25 cellular contexts compared by ENCODE assay signal in genomic region chr11:113350646-113351045, GRCh38. TPM values are rescaled to one million over a fixed set of nuclear protein-coding genes. Genes with fewer than 3 reads are reported as not detected.
DNase-seq lines count a peak whose midpoint lies in the region; TF ChIP-seq lines count a peak whose summit lies in the region.
"Had no signal": no experiment of that assay in that cellular context is flagged by ENCODE, and none has a peak within 500 bp of the region (broad histone marks: within the 10 kb centered on the region; RNA-seq: fewer than 3 reads in every experiment).

No MANE protein-coding gene starts in this region.

- peaks cover 3 to 29% (median 19%) of the 10 kb centered on the region in 5 experiments for H3K9me3 Mint-ChIP-seq in brain
- H3K9me3 Mint-ChIP-seq: neural progenitor cell had no signal

- no peaks in the 10 kb centered on the region for H3K27me3 Mint-ChIP-seq in brain
- H3K27me3 Mint-ChIP-seq: activated CD4-positive, alpha-beta memory T cell treated with anti-CD3 and anti-CD28 coated beads for 36 hours had no signal

- H3K4me1 Mint-ChIP-seq in brain, result peaks cover 25% of the 10 kb centered on the region
- H3K4me1 Mint-ChIP-seq: neural progenitor cell had no signal

- H3K36me3 Mint-ChIP-seq in brain, result peaks cover 43% of the 10 kb centered on the region

- DNase-seq in DMS53 (lab: John Stamatoyannopoulos, UW), result peak; percentile 31
- DNase-seq in DMS53 treated with DMSO at 0.1 percent for 48 hours (lab: John Stamatoyannopoulos, UW; ENCODE audit: unreplicated experiment), result no peak
- DNase-seq in NCI-H1092 treated with DMSO at 0.1 percent for 48 hours (lab: John Stamatoyannopoulos, UW), result peak; percentile 85
- peak; percentile 47 for DNase-seq in NCI-H446 treated with DMSO at 0.1 percent for 48 hours (lab: John Stamatoyannopoulos, UW)
- no peak for DNase-seq in NCI-H1436 treated with DMSO at 0.1 percent for 48 hours (lab: John Stamatoyannopoulos, UW)
- no peak for DNase-seq in stimulated activated CD8-positive, alpha-beta memory T cell treated with anti-CD3 and anti-CD28 coated beads, Interleukin-4, amount 100 ng/mL, for 48 hours
- no peak for DNase-seq in stimulated activated CD4-positive, alpha-beta T cell treated with anti-CD3 and anti-CD28 coated beads, Interleukin-4, amount 100 ng/mL, for 4 hours
- DNase-seq: activated CD4-positive, alpha-beta memory T cell treated with anti-CD3 and anti-CD28 coated beads for 36 hours; activated CD4-positive, CD25-positive, alpha-beta regulatory T cell treated with anti-CD3 and anti-CD28 coated beads, Interleukin-2, amount 50 U/mL, for 72 hours; activated naive CD4-positive, alpha-beta T cell treated with Interleukin-2 at 50 U/mL for 16 hours; activated T-cell treated with anti-CD3 and anti-CD28 coated beads, Interleukin-2, amount 50 U/mL, for 72 hours; body of pancreas; esophagus squamous epithelium; foreskin keratinocyte; H7; heart right ventricle; kidney; left ventricle myocardium superior; mesendoderm; NCI-H1048; pancreas; PC-9; stimulated activated naive CD4-positive, alpha-beta T cell had no signal

- H3K27ac Mint-ChIP-seq in brain, result peak overlapping the region in 4 of 5 experiments; percentile 37 to 83 (median 55)
- H3K27ac Mint-ChIP-seq: activated CD4-positive, alpha-beta memory T cell treated with anti-CD3 and anti-CD28 coated beads for 36 hours; activated T-cell treated with anti-CD3 and anti-CD28 coated beads, Interleukin-2, amount 50 U/mL, for 72 hours; neural progenitor cell had no signal

- no peak for TF ChIP-seq CTCF in brain (conservative IDR thresholded peaks at IDR 0.05)

- no peak overlapping the region for H3K4me3 Mint-ChIP-seq in brain
- H3K4me3 Mint-ChIP-seq: activated CD4-positive, alpha-beta memory T cell treated with anti-CD3 and anti-CD28 coated beads for 36 hours; activated T-cell treated with anti-CD3 and anti-CD28 coated beads, Interleukin-2, amount 50 U/mL, for 72 hours; neural progenitor cell had no signal

RNA-seq across cellular contexts. Expression of gene TTC12, which starts 36.3 kb away (rescaled TPM):
- 4.9 TPM for polyA plus RNA-seq in brain (ENCODE audit: insufficient read depth, low read depth, low replicate concordance)

RNA-seq across cellular contexts. Expression of gene ANKK1, which starts 36.9 kb away (rescaled TPM):
- 0.12 TPM for polyA plus RNA-seq in brain (ENCODE audit: insufficient read depth, low read depth, low replicate concordance)

Comparison
In these comparisons a context has a peak if more than half of its experiments do, and no peak if none do; other contexts are left out.
1. DNase-seq: peak in DMS53 (single experiment), NCI-H1092 treated with DMSO at 0.1 percent for 48 hours (single experiment) and NCI-H446 treated with DMSO at 0.1 percent for 48 hours (single experiment); none in DMS53 treated with DMSO at 0.1 percent for 48 hours (single experiment), NCI-H1436 treated with DMSO at 0.1 percent for 48 hours (single experiment), stimulated activated CD8-positive, alpha-beta memory T cell treated with anti-CD3 and anti-CD28 coated beads, Interleukin-4, amount 100 ng/mL, for 48 hours (single experiment) and stimulated activated CD4-positive, alpha-beta T cell treated with anti-CD3 and anti-CD28 coated beads, Interleukin-4, amount 100 ng/mL, for 4 hours (0 of 2).